Comparison of ENCODE assay signal across 9 cellular contexts in the genomic region with DNA sequence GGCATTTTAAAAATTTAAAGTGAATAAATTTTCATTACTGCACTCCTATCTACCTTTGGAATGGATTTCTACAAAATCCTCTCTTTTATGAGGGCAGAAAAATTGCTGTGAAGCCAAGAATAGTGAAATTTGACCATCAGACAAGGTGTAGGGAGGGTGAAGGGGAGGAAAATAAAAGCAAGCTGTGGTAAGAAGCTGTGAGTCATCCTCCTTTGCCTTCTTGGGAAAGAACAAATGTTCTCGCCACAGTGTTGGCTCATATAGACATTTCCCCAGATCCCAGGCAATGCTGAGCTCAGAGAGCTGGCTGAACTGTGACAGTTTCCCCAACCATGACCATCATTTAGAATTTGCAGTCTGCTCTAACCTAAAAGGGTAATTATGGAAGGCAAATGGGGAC.
DNase-seq lines count a peak whose midpoint lies in the region; TF ChIP-seq lines count a peak whose summit lies in the region.
"Had no signal": no experiment of that assay in that cellular context is flagged by ENCODE, and none has a peak within 500 bp of the region (broad histone marks: within the 10 kb centered on the region; RNA-seq: fewer than 3 reads in every experiment).

No MANE protein-coding gene starts in this region.

- no peaks in the 10 kb centered on the region for H3K9me2 ChIP-seq in SK-N-SH

- CTCF ChIA-PET in SK-N-SH (lab: Yijun Ruan, JAX), result no interaction called here

- H2AFZ ChIP-seq in SK-N-SH (ENCODE audit: low read depth), result no peak overlapping the region

- no peak for TF ChIP-seq EP300 in SK-N-SH (IDR thresholded peaks at IDR 0.05; ENCODE audit: borderline replicate concordance in 1 of 2, low read depth in 1 of 2, low read length in 1 of 2)

- no peak for TF ChIP-seq RAD21 in SK-N-SH (IDR thresholded peaks at IDR 0.05; ENCODE audit: low read length)

- H3K4me2 ChIP-seq in SK-N-SH, result 0 out of 2 replicates have a peak overlapping the region, but pooled peaks have one; percentile 6

- H3K79me2 ChIP-seq in SK-N-SH (ENCODE audit: insufficient read depth), result no peaks in the 10 kb centered on the region

- no peaks in the 10 kb centered on the region for H4K20me1 ChIP-seq in SK-N-SH (ENCODE audit: insufficient read depth)

- H3K4me3 ChIP-seq in SK-N-SH (ENCODE audit: low read depth in 2 of 2, low read length in 1 of 2), result no peak overlapping the region
- H3K4me3 ChIP-seq in fibroblast of the aortic adventitia (ENCODE audit: low read depth, low read length), result no peak overlapping the region

- peaks cover 0 to 5% of the 10 kb centered on the region in 2 experiments for H3K36me3 ChIP-seq in SK-N-SH (replicated peaks in 1 of 2; ENCODE audit: control insufficient read depth in 1 of 2, insufficient read depth in 2 of 2, low read length in 1 of 2)

- no peak for TF ChIP-seq CTCF in SK-N-SH (IDR thresholded peaks at IDR 0.05)
- TF ChIP-seq CTCF in fibroblast of the aortic adventitia (IDR thresholded peaks at IDR 0.05; ENCODE audit: insufficient read depth, low read length), result no peak
- TF ChIP-seq CTCF in GM13976 (IDR thresholded peaks at IDR 0.05; ENCODE audit: borderline replicate concordance, control extremely low read depth, extremely low read depth, insufficient read depth, missing control alignments), result no peak

- DNase-seq in G401 (ENCODE audit: low spot score) (peak; percentile 42), SK-N-SH (no peak), fibroblast of the aortic adventitia (ENCODE audit: low read depth) (peak; percentile 94), renal cortical epithelial cell (ENCODE audit: low read depth) (peak; percentile 98), GM13976 (ENCODE audit: low spot score) (no peak), NCI-H1436 treated with DMSO at 0.1 percent for 48 hours (lab: John Stamatoyannopoulos, UW) (no peak), cerebellar nuclear complex (lab: John Stamatoyannopoulos, UW) (no peak)
- no peak for DNase-seq in activated T-cell treated with anti-CD3 and anti-CD28 coated beads, Interleukin-2, amount 50 U/mL, for 1 hour
- DNase-seq: NCI-H1105 treated with DMSO at 0.1 percent for 48 hours had no signal

- no peaks in the 10 kb centered on the region for H3F3A ChIP-seq in SK-N-SH (replicated peaks; ENCODE audit: insufficient read depth)

- H3K27me3 ChIP-seq in SK-N-SH (ENCODE audit: insufficient read depth), result no peaks in the 10 kb centered on the region

- in situ Hi-C loops in G401 (cut with HindIII; ENCODE audit: low sequenced_read_pairs) (no loop called here), GM13976 (cut with MboI; ENCODE audit: low sequenced_read_pairs, unreplicated experiment) (loop anchor here (25.0 kb wide), 2 partner anchors 1257 to 1382 kb away; no protein-coding TSS in a partner anchor)

- no peak overlapping the region for H3K9ac ChIP-seq in SK-N-SH

- POLR2A ChIA-PET in SK-N-SH (lab: Yijun Ruan, JAX), result no interaction called here

- H3K4me1 ChIP-seq in SK-N-SH (ENCODE audit: control insufficient read depth in 1 of 2, insufficient read depth in 2 of 2, low read depth in 1 of 2, low read length in 1 of 2), result peaks cover 3 to 4% of the 10 kb centered on the region in 2 experiments; a peak in 2 of 4 replicates

- 14% methylated on average over 1 of the region's 1 CpG for WGBS in SK-N-SH (ENCODE audit: low lambda C conversion rate)

- H3K27ac ChIP-seq in SK-N-SH (ENCODE audit: low read depth in 2 of 2, low read length in 1 of 2), result peak overlapping the region; percentile 30 to 57; a peak in 3 of 4 replicates

- no peaks in the 10 kb centered on the region for H3K9me3 ChIP-seq in SK-N-SH

TF ChIP-seq in SK-N-SH, 30 proteins besides CTCF, POLR2A, EP300 and RAD21:
- TF ChIP-seq, protein P1, sequence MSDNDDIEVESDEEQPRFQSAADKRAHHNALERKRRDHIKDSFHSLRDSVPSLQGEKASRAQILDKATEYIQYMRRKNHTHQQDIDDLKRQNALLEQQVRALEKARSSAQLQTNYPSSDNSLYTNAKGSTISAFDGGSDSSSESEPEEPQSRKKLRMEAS (IDR thresholded peaks at IDR 0.05; ENCODE audit: low read depth), result no peak
- peak; percentile 77 for TF ChIP-seq JUND (IDR thresholded peaks at IDR 0.05)
- peak; percentile 85 for TF ChIP-seq FOSL2 (IDR thresholded peaks at IDR 0.05; ENCODE audit: borderline replicate concordance, low read depth)
- TF ChIP-seq YY1 (IDR thresholded peaks at IDR 0.05; ENCODE audit: low read depth), result no peak
- peak; percentile 60; the same call in 1 of the 2 replicates for TF ChIP-seq NFIC (IDR thresholded peaks at IDR 0.05; ENCODE audit: borderline replicate concordance)
- no peak for TF ChIP-seq TEAD4 (IDR thresholded peaks at IDR 0.05; ENCODE audit: borderline replicate concordance, insufficient read depth)
- peak; percentile 44; the same call in 1 of the 2 replicates for TF ChIP-seq SIN3A (IDR thresholded peaks at IDR 0.05; ENCODE audit: borderline replicate concordance, low read depth, low read length)
- TF ChIP-seq, protein P2, sequence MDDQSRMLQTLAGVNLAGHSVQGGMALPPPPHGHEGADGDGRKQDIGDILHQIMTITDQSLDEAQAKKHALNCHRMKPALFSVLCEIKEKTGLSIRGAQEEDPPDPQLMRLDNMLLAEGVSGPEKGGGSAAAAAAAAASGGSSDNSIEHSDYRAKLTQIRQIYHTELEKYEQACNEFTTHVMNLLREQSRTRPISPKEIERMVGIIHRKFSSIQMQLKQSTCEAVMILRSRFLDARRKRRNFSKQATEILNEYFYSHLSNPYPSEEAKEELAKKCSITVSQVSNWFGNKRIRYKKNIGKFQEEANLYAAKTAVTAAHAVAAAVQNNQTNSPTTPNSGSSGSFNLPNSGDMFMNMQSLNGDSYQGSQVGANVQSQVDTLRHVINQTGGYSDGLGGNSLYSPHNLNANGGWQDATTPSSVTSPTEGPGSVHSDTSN (IDR thresholded peaks at IDR 0.05), result peak; percentile 37; the same call in 1 of the 2 replicates
- TF ChIP-seq RCOR1 (IDR thresholded peaks at IDR 0.05; ENCODE audit: low read length), result no peak
- TF ChIP-seq RFX5 (IDR thresholded peaks at IDR 0.05; ENCODE audit: low read length), result no peak
- 0 out of 2 replicates have a peak, but pooled peaks have one; percentile 16 for TF ChIP-seq POLR2AphosphoS5 (IDR thresholded peaks at IDR 0.05; ENCODE audit: low read depth, low read length)
- TF ChIP-seq, protein P3, sequence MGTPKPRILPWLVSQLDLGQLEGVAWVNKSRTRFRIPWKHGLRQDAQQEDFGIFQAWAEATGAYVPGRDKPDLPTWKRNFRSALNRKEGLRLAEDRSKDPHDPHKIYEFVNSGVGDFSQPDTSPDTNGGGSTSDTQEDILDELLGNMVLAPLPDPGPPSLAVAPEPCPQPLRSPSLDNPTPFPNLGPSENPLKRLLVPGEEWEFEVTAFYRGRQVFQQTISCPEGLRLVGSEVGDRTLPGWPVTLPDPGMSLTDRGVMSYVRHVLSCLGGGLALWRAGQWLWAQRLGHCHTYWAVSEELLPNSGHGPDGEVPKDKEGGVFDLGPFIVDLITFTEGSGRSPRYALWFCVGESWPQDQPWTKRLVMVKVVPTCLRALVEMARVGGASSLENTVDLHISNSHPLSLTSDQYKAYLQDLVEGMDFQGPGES (IDR thresholded peaks at IDR 0.05; ENCODE audit: low read depth, low read length), result no peak
- peak; percentile 82 for TF ChIP-seq TCF12 (IDR thresholded peaks at IDR 0.05)
- TF ChIP-seq SMC3 (IDR thresholded peaks at IDR 0.05; ENCODE audit: low read depth, low read length), result no peak
- TF ChIP-seq, protein P4, sequence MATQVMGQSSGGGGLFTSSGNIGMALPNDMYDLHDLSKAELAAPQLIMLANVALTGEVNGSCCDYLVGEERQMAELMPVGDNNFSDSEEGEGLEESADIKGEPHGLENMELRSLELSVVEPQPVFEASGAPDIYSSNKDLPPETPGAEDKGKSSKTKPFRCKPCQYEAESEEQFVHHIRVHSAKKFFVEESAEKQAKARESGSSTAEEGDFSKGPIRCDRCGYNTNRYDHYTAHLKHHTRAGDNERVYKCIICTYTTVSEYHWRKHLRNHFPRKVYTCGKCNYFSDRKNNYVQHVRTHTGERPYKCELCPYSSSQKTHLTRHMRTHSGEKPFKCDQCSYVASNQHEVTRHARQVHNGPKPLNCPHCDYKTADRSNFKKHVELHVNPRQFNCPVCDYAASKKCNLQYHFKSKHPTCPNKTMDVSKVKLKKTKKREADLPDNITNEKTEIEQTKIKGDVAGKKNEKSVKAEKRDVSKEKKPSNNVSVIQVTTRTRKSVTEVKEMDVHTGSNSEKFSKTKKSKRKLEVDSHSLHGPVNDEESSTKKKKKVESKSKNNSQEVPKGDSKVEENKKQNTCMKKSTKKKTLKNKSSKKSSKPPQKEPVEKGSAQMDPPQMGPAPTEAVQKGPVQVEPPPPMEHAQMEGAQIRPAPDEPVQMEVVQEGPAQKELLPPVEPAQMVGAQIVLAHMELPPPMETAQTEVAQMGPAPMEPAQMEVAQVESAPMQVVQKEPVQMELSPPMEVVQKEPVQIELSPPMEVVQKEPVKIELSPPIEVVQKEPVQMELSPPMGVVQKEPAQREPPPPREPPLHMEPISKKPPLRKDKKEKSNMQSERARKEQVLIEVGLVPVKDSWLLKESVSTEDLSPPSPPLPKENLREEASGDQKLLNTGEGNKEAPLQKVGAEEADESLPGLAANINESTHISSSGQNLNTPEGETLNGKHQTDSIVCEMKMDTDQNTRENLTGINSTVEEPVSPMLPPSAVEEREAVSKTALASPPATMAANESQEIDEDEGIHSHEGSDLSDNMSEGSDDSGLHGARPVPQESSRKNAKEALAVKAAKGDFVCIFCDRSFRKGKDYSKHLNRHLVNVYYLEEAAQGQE (IDR thresholded peaks at IDR 0.05; ENCODE audit: low read depth, low read length), result no peak

Comparison
In these comparisons a context has a peak if more than half of its experiments do, and no peak if none do; other contexts are left out.
1. DNase-seq: peak in G401 (single experiment), fibroblast of the aortic adventitia (single experiment) and renal cortical epithelial cell (single experiment); none in SK-N-SH (single experiment), activated T-cell treated with anti-CD3 and anti-CD28 coated beads, Interleukin-2, amount 50 U/mL, for 1 hour (single experiment), GM13976 (single experiment), NCI-H1436 treated with DMSO at 0.1 percent for 48 hours (single experiment) and cerebellar nuclear complex (0 of 2).